ENCODE assay signal across 8 cellular contexts in the genomic region with DNA sequence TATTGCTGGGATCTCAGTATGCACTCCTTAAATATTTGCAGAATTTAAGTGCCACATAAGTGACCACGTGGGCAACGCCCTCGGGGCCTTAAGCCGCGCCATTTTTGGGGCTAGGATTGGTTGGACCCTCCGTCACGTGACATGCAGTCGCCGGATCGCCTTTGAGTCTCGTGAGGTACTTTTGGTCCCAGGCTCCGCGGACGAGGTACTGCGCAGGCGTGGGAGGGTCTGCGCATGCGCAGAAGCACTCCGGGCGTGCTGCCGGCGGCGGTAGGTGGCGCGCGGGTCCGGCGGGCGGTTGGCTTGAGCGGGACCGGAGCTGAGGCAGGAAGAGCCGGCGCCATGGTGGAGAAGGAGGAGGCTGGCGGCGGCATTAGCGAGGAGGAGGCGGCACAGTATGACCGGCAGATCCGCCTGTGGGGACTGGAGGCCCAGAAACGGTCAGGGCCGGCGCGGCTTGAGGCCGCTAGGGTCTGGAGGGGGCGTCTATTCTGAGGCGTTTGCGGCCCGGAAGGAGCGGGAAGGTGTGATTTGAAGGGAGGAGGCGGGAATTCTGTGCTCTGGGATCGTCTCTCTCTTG. TPM values are rescaled to one million over a fixed set of nuclear protein-coding genes. Genes with fewer than 3 reads are reported as not detected.
A peak's percentile ranks its signal among the peaks of the same experiment; 100 is the strongest.
DNase-seq lines count a peak whose midpoint lies in the region; TF ChIP-seq lines count a peak whose summit lies in the region.

A gene (plus strand): TSS at position 247 of the 580 bp plus-strand sequence. CDS start 96 bp downstream, at position 343.

- DNase-seq in G401 (ENCODE audit: low spot score) (peak; percentile 95), HAP-1 (ENCODE audit: low spot score in 2 of 2) (peak; percentile 98 to 99), MM.1S (peak; percentile 99), SIG-M5 (lab: John Stamatoyannopoulos, UW) (peak; percentile 49), activated gamma-delta T cell treated with Interleukin-2 at 50 U/mL for 16 hours (peak; percentile 89), foreskin fibroblast (peak; percentile 99 to 100), neural crest cell (ENCODE audit: low read depth, low spot score) (peak; percentile 96)

- H3K4me1 ChIP-seq in HAP-1 (peaks cover 28% of the 10 kb centered on the region), MM.1S (ENCODE audit: low read length) (peaks cover 10% of the 10 kb centered on the region; the same call in 1 of the 2 replicates), stomach smooth muscle (ENCODE audit: control insufficient read depth, insufficient read depth, low read length) (peaks cover 16% of the 10 kb centered on the region)

- peaks cover 50% of the 10 kb centered on the region for H3K79me2 ChIP-seq in MM.1S (ENCODE audit: low read length)

- peak within 1 kb of the TSS; percentile 62 for H3K4me2 ChIP-seq in MM.1S (ENCODE audit: low read depth, low read length)

- peaks cover 25% of the 10 kb centered on the region for H3K36me3 Mint-ChIP-seq in neural crest cell (ENCODE audit: low read depth)

- H3K36me3 ChIP-seq in HAP-1 (replicated peaks), result peaks cover 30% of the 10 kb centered on the region
- H3K36me3 ChIP-seq in MM.1S (replicated peaks; ENCODE audit: insufficient read depth, low read length), result no peaks in the 10 kb centered on the region
- H3K36me3 ChIP-seq in stomach smooth muscle (ENCODE audit: control insufficient read depth in 2 of 2, insufficient read depth in 2 of 2, low read length in 2 of 2), result no peaks in the 10 kb centered on the region

- in situ Hi-C loops in G401 (cut with HindIII; ENCODE audit: low sequenced_read_pairs) (no loop called here), HAP-1 (cut with MboI; ENCODE audit: low sequenced_read_pairs) (no loop called here)

- TF ChIP-seq CTCF in MM.1S (IDR thresholded peaks at IDR 0.05; ENCODE audit: low read length), result peak; percentile 58
- TF ChIP-seq CTCF in foreskin fibroblast (IDR thresholded peaks at IDR 0.05; ENCODE audit: low read depth, low read length), result peak; percentile 46
- TF ChIP-seq CTCF in neural crest cell (conservative IDR thresholded peaks at IDR 0.05), result peak; percentile 54

- H3K9me3 ChIP-seq in HAP-1 (peaks cover 7% of the 10 kb centered on the region), MM.1S (replicated peaks; ENCODE audit: insufficient read depth, low read length) (no peaks in the 10 kb centered on the region), stomach smooth muscle (ENCODE audit: control insufficient read depth in 2 of 2, low read length in 2 of 2) (no peaks in the 10 kb centered on the region)

- no peaks in the 10 kb centered on the region for H3K9me2 ChIP-seq in MM.1S (replicated peaks; ENCODE audit: insufficient read depth, low read length)

- H3K9me3 Mint-ChIP-seq in neural crest cell, result peaks cover 3% of the 10 kb centered on the region

- no peaks in the 10 kb centered on the region for H3K27me3 ChIP-seq in HAP-1 (ENCODE audit: low read depth)
- no peaks in the 10 kb centered on the region for H3K27me3 ChIP-seq in MM.1S (replicated peaks; ENCODE audit: insufficient read depth, low read length)
- no peaks in the 10 kb centered on the region for H3K27me3 ChIP-seq in stomach smooth muscle (ENCODE audit: control insufficient read depth in 1 of 2, insufficient read depth in 2 of 2, low read length in 2 of 2)

- H3F3A ChIP-seq in MM.1S (ENCODE audit: insufficient read depth, low read length), result no peaks in the 10 kb centered on the region

- H3K9ac ChIP-seq in MM.1S (ENCODE audit: low read length) (peak within 1 kb of the TSS; percentile 96), stomach smooth muscle (ENCODE audit: low read length in 2 of 2) (peak within 1 kb of the TSS; percentile 88 to 93)

- peak within 1 kb of the TSS; percentile 95 for H3K4me3 ChIP-seq in HAP-1
- H3K4me3 ChIP-seq in MM.1S (ENCODE audit: low read length), result peak within 1 kb of the TSS; percentile 95
- peak within 1 kb of the TSS; percentile 92 to 97 for H3K4me3 ChIP-seq in foreskin fibroblast (ENCODE audit: low read depth in 1 of 2, low read length in 2 of 2)
- H3K4me3 ChIP-seq in stomach smooth muscle (ENCODE audit: low read length in 2 of 2), result peak within 1 kb of the TSS; percentile 95 to 98

- H3K27ac ChIP-seq in MM.1S (ENCODE audit: low read length) (peak within 1 kb of the TSS; percentile 67; the same call in 1 of the 2 replicates), stomach smooth muscle (ENCODE audit: low read length) (peak within 1 kb of the TSS; percentile 86)

- peaks cover 4% of the 10 kb centered on the region for H3K27me3 Mint-ChIP-seq in neural crest cell (ENCODE audit: low read depth)

- peak within 1 kb of the TSS; percentile 100 for H3K4me3 Mint-ChIP-seq in neural crest cell

- peak within 1 kb of the TSS; percentile 77 for H2AFZ ChIP-seq in MM.1S (ENCODE audit: low read length)

- peaks cover 50% of the 10 kb centered on the region for H3K4me1 Mint-ChIP-seq in neural crest cell

- H4K20me1 ChIP-seq in MM.1S (ENCODE audit: insufficient read depth, low read length), result peaks cover 15% of the 10 kb centered on the region

- peak within 1 kb of the TSS; percentile 99 for H3K27ac Mint-ChIP-seq in neural crest cell (ENCODE audit: unreplicated experiment)

RNA-seq across cellular contexts. Expression of the gene that starts here (rescaled TPM):
- 603 and 649 TPM in 2 replicates for total RNA-seq in G401 (2014; rRNA removed; shearing (Covaris generic))
- total RNA-seq in neural crest cell, result 272 and 280 TPM in 2 replicates

Comparison
In these comparisons a context has a peak if more than half of its experiments do, and no peak if none do; other contexts are left out.
1. Peak in every context shown above with its lines: DNase-seq, H3K4me3 ChIP-seq and H3K27ac ChIP-seq.
2. DNase-seq: peak in every context shown above with its lines; median percentile 100 in foreskin fibroblast; 99 in MM.1S; 98 in HAP-1; 96 in neural crest cell; 95 in G401; 89 in activated gamma-delta T cell treated with Interleukin-2 at 50 U/mL for 16 hours; 49 in SIG-M5.